Comparison of ENCODE assay signal across 7 cellular contexts in genomic region chr4:154743683-154744340, GRCh38. TPM values are rescaled to one million over a fixed set of nuclear protein-coding genes. Genes with fewer than 3 reads are reported as not detected.
DNase-seq lines count a peak whose midpoint lies in the region; ATAC-seq and TF ChIP-seq lines count a peak whose summit lies in the region.

TSS of gene LRAT (plus strand) at chr4:154744000. CDS start at chr4:154744327, 327 bp downstream.

- WGBS in HUES64 = under 1% methylated on average over 55 of the region's 55 CpGs
- WGBS in esophagus muscularis mucosa = 2% methylated on average over 23 of the region's 55 CpGs
- 4% methylated on average over 55 of the region's 55 CpGs for WGBS in thymus

- H3K27me3 Mint-ChIP-seq in naive thymus-derived CD4-positive, alpha-beta T cell = peaks cover 78 to 90% (median 81%) of the 10 kb centered on the region in 5 donors

- H3K9me3 ChIP-seq in HUES64 (ENCODE audit: insufficient read depth, low read depth, low read length) (no peaks in the 10 kb centered on the region), esophagus muscularis mucosa (no peaks in the 10 kb centered on the region), thymus (ENCODE audit: control insufficient read depth) (no peaks in the 10 kb centered on the region)
- no peaks in the 10 kb centered on the region for H3K9me3 ChIP-seq in naive thymus-derived CD4-positive, alpha-beta T cell (ENCODE audit: control insufficient read depth in 2 of 3, low read length in 3 of 3)

- peaks cover 76% of the 10 kb centered on the region for H3K27me3 ChIP-seq in HUES64 (ENCODE audit: insufficient read depth, low read length)
- peaks cover 0 to 39% (median 21%) of the 10 kb centered on the region in 4 donors for H3K27me3 ChIP-seq in esophagus muscularis mucosa
- peaks cover 0 to 9% of the 10 kb centered on the region in 2 donors for H3K27me3 ChIP-seq in naive thymus-derived CD4-positive, alpha-beta T cell (ENCODE audit: control insufficient read depth in 2 of 2, insufficient read depth in 2 of 2, low read length in 2 of 2)
- H3K27me3 ChIP-seq in thymus (ENCODE audit: control insufficient read depth, insufficient read depth) = peaks cover 49% of the 10 kb centered on the region

- peak within 1 kb of the TSS; percentile 82 to 92 (median 88) for H3K4me3 Mint-ChIP-seq in naive thymus-derived CD4-positive, alpha-beta T cell

- CTCF ChIA-PET in naive thymus-derived CD4-positive, alpha-beta T cell (lab: Charles Lee) = interaction anchor here (0.6 kb wide), 1 partner anchor 510 kb away, joined by 3 read pairs; no protein-coding TSS in a partner anchor

- intact Hi-C loops in esophagus muscularis mucosa (cut with DNase I) = no loop called here
- intact Hi-C loops in naive thymus-derived CD4-positive, alpha-beta T cell (cut with micrococcal nuclease) = loop anchor here in 1 of 2 donors (5.0 to 10.0 kb wide), 3 partner anchors 189 to 921 kb away; partner anchors contain the start of genes DCHS2, GUCY1A1 and PLRG1

- H3K4me1 Mint-ChIP-seq in naive thymus-derived CD4-positive, alpha-beta T cell = peaks cover 11 to 38% (median 21%) of the 10 kb centered on the region in 7 donors

- H3K36me3 ChIP-seq in HUES64 (ENCODE audit: insufficient read depth, low read length) (peaks cover under 1% of the 10 kb centered on the region; the same call in 1 of the 2 replicates), esophagus muscularis mucosa (no peaks in the 10 kb centered on the region), thymus (ENCODE audit: control insufficient read depth, insufficient read depth) (no peaks in the 10 kb centered on the region)
- no peaks in the 10 kb centered on the region for H3K36me3 ChIP-seq in naive thymus-derived CD4-positive, alpha-beta T cell (ENCODE audit: control insufficient read depth in 2 of 3, insufficient read depth in 3 of 3, low read length in 3 of 3)

- POLR2A ChIA-PET in naive thymus-derived CD4-positive, alpha-beta T cell (lab: Charles Lee) = no interaction called here

- H3K9ac ChIP-seq in HUES64 (ENCODE audit: low read depth, low read length) = peak within 1 kb of the TSS; percentile 64

- ATAC-seq in GM19025 (IDR thresholded peaks at IDR 0.05; ENCODE audit: low read depth, unreplicated experiment) = peak; percentile 74
- ATAC-seq in naive thymus-derived CD4-positive, alpha-beta T cell = peak; percentile 78

- peaks cover 0 to 4% (median 0%) of the 10 kb centered on the region in 11 donors for H3K9me3 Mint-ChIP-seq in naive thymus-derived CD4-positive, alpha-beta T cell

- peak within 1 kb of the TSS in 1 of 9 donors; percentile 29 for H3K27ac Mint-ChIP-seq in naive thymus-derived CD4-positive, alpha-beta T cell

- TF ChIP-seq POLR2A in esophagus muscularis mucosa (IDR thresholded peaks at IDR 0.05; ENCODE audit: low read depth) = no peak

- no peaks in the 10 kb centered on the region for H3K36me3 Mint-ChIP-seq in naive thymus-derived CD4-positive, alpha-beta T cell

- H3K4me1 ChIP-seq in HUES64 (ENCODE audit: insufficient read depth, low read length) = peaks cover 40% of the 10 kb centered on the region
- peaks cover 17 to 34% (median 33%) of the 10 kb centered on the region in 4 donors for H3K4me1 ChIP-seq in esophagus muscularis mucosa
- no peaks in the 10 kb centered on the region for H3K4me1 ChIP-seq in naive thymus-derived CD4-positive, alpha-beta T cell (ENCODE audit: control insufficient read depth in 2 of 2, insufficient read depth in 2 of 2, low read length in 2 of 2)
- H3K4me1 ChIP-seq in thymus (ENCODE audit: control insufficient read depth, insufficient read depth, low read length) = no peaks in the 10 kb centered on the region

- no peak for TF ChIP-seq EP300 in esophagus muscularis mucosa (IDR thresholded peaks at IDR 0.05)

- no peak for TF ChIP-seq CTCF in esophagus muscularis mucosa (IDR thresholded peaks at IDR 0.05)

- peak; percentile 64 for DNase-seq in activated CD8-positive, alpha-beta memory T cell treated with anti-CD3 and anti-CD28 coated beads, Interleukin-2, amount 50 U/mL, for 48 hours
- DNase-seq in esophagus muscularis mucosa (ENCODE audit: extremely low spot score) (no peak), SHP77 (lab: John Stamatoyannopoulos, UW) (no peak)
- DNase-seq in naive thymus-derived CD4-positive, alpha-beta T cell = peak in 7 of 9 donors; percentile 0 to 45 (median 10)

- H3K27ac ChIP-seq in HUES64 (ENCODE audit: low read depth, low read length) (no peak within 1 kb of the TSS; the same call in 1 of the 2 replicates), esophagus muscularis mucosa (replicated peaks in 1 of 4) (no peak within 1 kb of the TSS), thymus (ENCODE audit: low read depth) (no peak within 1 kb of the TSS)
- no peak within 1 kb of the TSS for H3K27ac ChIP-seq in naive thymus-derived CD4-positive, alpha-beta T cell (ENCODE audit: low read depth, low read length)

- peak within 1 kb of the TSS; percentile 70 for H3K4me3 ChIP-seq in HUES64 (ENCODE audit: low read length)
- peak within 1 kb of the TSS; percentile 55 to 63 (median 58) for H3K4me3 ChIP-seq in esophagus muscularis mucosa
- H3K4me3 ChIP-seq in naive thymus-derived CD4-positive, alpha-beta T cell (ENCODE audit: low read length) = peak within 1 kb of the TSS; percentile 30
- H3K4me3 ChIP-seq in thymus (ENCODE audit: low read length) = peak within 1 kb of the TSS; percentile 51

RNA-seq across cellular contexts. Expression of gene LRAT, which starts in this region (rescaled TPM):
- 10.6 TPM for polyA plus RNA-seq in HUES64 (2013, experiment 1 of 2)
- 11.4 TPM for polyA plus RNA-seq in HUES64 (2013, experiment 2 of 2)
- under 1 TPM; 0.19 to 0.83 (median 0.39) TPM for total RNA-seq in esophagus muscularis mucosa
- total RNA-seq in naive thymus-derived CD4-positive, alpha-beta T cell = not detected
- polyA plus RNA-seq in naive thymus-derived CD4-positive, alpha-beta T cell = not detected
- 0.25 TPM for polyA plus RNA-seq in thymus

Comparison
In these comparisons a context has a peak if more than half of its experiments do, and no peak if none do; other contexts are left out.
1. Peak in DNase-seq, ATAC-seq and H3K4me3 ChIP-seq in naive thymus-derived CD4-positive, alpha-beta T cell; RNA of the gene not detected or under 1 TPM.